In genomic region chr15:75346796-75347221, GRCh38 we compare ENCODE assay signal across 1 cellular context.
A peak's percentile ranks its signal among the peaks of the same experiment; 100 is the strongest.
TF ChIP-seq lines count a peak whose summit lies in the region.

Gene NEIL1, plus strand, starts transcription at chr15:75347039. Its CDS starts 1,867 bp downstream, at chr15:75348906.

TF ChIP-seq in K562, 482 proteins besides CTCF, POLR2A, EP300 and RAD21 (continued from another document):
- TF ChIP-seq ZBTB33 (CRISPR knock-in tag; IDR thresholded peaks at IDR 0.05) (peak; percentile 98), FOXK2 (conservative IDR thresholded peaks at IDR 0.05 in 1 of 2, IDR thresholded peaks at IDR 0.05 in 1 of 2; ENCODE audit: low read depth in 2 of 2) (0 out of 4 replicates have a peak, but pooled peaks of 1 of the 2 experiments have one; percentile 25), KDM2B (CRISPR knock-in tag; IDR thresholded peaks at IDR 0.05) (0 out of 2 replicates have a peak, but pooled peaks have one; percentile 0), MAX (CRISPR knock-in tag; IDR thresholded peaks at IDR 0.05) (no peak), NFXL1 (CRISPR knock-in tag; IDR thresholded peaks at IDR 0.05) (no peak)
TF ChIP-seq in K562: peak in this region for 5.
